In the genomic region with DNA sequence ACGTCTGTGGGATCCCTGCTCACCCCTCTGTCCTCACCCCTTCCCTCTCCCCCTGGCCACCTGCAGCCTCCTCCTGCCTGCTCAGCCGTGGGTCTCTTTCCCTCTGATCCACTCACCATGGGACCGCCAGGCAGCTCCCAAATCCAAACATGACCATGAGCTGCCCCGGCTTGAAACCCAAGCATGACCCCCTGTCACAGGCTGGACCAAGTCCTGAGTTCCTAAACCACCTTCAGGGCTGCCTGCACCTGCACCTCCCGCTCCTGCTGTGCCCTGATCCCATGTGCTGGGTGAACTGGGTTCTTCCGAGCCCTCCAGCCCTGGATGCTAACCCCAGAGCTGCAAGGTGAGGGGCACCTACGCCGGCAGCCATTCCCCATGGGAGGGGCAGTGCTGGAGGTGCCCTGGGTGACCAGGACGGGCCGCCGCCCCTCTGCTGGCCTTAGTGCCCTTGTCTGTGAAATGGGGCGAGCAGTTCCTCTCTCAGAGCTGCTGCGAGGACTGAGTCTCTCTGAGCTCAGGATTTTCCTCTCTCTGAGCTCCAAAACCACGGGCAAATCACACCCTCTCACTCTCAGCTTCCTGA, we compare ENCODE assay signal across 17 cellular contexts.
DNase-seq lines count a peak whose midpoint lies in the region; ATAC-seq and TF ChIP-seq lines count a peak whose summit lies in the region.
"Had no signal": no experiment of that assay in that cellular context is flagged by ENCODE, and none has a peak within 500 bp of the region (broad histone marks: within the 10 kb centered on the region; RNA-seq: fewer than 3 reads in every experiment).

No MANE protein-coding gene starts in this region.

- no peaks in the 10 kb centered on the region for H3K79me2 ChIP-seq in MM.1S (ENCODE audit: low read length)

- peaks cover 29 to 35% of the 10 kb centered on the region in 2 donors for H3K27me3 Mint-ChIP-seq in T-cell

- no peak overlapping the region for H2BK15ac ChIP-seq in mesenchymal stem cell (ENCODE audit: low read depth, poor library complexity, severe bottlenecking)

- H2AFZ ChIP-seq in mesenchymal stem cell (ENCODE audit: low read depth, low read length) (no peak overlapping the region), MM.1S (ENCODE audit: low read length) (no peak overlapping the region)

- H3K4ac ChIP-seq in mesenchymal stem cell (ENCODE audit: low read depth in 1 of 2, low read length in 2 of 2): no peak overlapping the region

- H3K4me2 ChIP-seq in BLaER1: peak overlapping the region; percentile 79
- no peak overlapping the region for H3K4me2 ChIP-seq in mesenchymal stem cell (ENCODE audit: low read length, poor library complexity, severe bottlenecking)
- no peak overlapping the region for H3K4me2 ChIP-seq in MM.1S (ENCODE audit: low read depth, low read length)

- CTCF ChIA-PET in T-cell (lab: Charles Lee): interaction anchor here in 1 of 2 donors (0.6 kb wide), 1 partner anchor 993 kb away, joined by 4 read pairs; no protein-coding TSS in a partner anchor

- peak overlapping the region in 2 of 3 donors; percentile 43 to 62 for H3K4me3 Mint-ChIP-seq in T-cell
- H3K4me3 Mint-ChIP-seq: B cell had no signal

- intact Hi-C loops in aorta (cut with DNase I): no loop called here

- POLR2A ChIA-PET in T-cell (lab: Charles Lee): no interaction called here

- H2AK5ac ChIP-seq in mesenchymal stem cell (ENCODE audit: low read length, severe bottlenecking): no peak overlapping the region

- ATAC-seq in T-cell (replicated peaks in 1 of 4) (no peak), aorta (ENCODE audit: low FRiP score) (no peak)

- peak overlapping the region; percentile 67 for H3K4me3 ChIP-seq in BLaER1
- H3K4me3 ChIP-seq in mesenchymal stem cell (ENCODE audit: insufficient read depth in 1 of 2, low read depth in 1 of 2, low read length in 2 of 2): no peak overlapping the region
- H3K4me3 ChIP-seq in MM.1S (ENCODE audit: low read length): no peak overlapping the region
- no peak overlapping the region for H3K4me3 ChIP-seq in aorta (ENCODE audit: low read length in 2 of 2)

- H3K4me1 ChIP-seq in BLaER1 (peaks cover 43% of the 10 kb centered on the region), ES-I3 (ENCODE audit: insufficient read depth, low read length) (peaks cover 3% of the 10 kb centered on the region; the same call in 1 of the 2 replicates), mesenchymal stem cell (ENCODE audit: control insufficient read depth, insufficient read depth, low read depth, low read length) (peaks cover 14% of the 10 kb centered on the region), MM.1S (ENCODE audit: low read length) (no peaks in the 10 kb centered on the region), aorta (ENCODE audit: control insufficient read depth in 1 of 2, insufficient read depth in 2 of 2, low read length in 2 of 2) (no peaks in the 10 kb centered on the region)

- H3K36me3 ChIP-seq in BLaER1 (no peaks in the 10 kb centered on the region), ES-I3 (ENCODE audit: insufficient read depth, low read length) (no peaks in the 10 kb centered on the region), mesenchymal stem cell (ENCODE audit: control insufficient read depth in 1 of 2, insufficient read depth in 2 of 2, low read depth in 1 of 2, low read length in 2 of 2) (peaks cover 0 to 5% of the 10 kb centered on the region in 2 experiments), MM.1S (replicated peaks; ENCODE audit: insufficient read depth, low read length) (no peaks in the 10 kb centered on the region), aorta (ENCODE audit: control insufficient read depth in 1 of 2, insufficient read depth in 2 of 2, low read length in 1 of 2) (no peaks in the 10 kb centered on the region)
- H3K36me3 ChIP-seq: Peyer's patch had no signal

- H3K9me3 Mint-ChIP-seq in T-cell: no peaks in the 10 kb centered on the region
- H3K9me3 Mint-ChIP-seq: CD8-positive, alpha-beta memory T cell had no signal

- H3K27ac ChIP-seq in BLaER1 (peak overlapping the region; percentile 77; the same call in 1 of the 2 replicates), mesenchymal stem cell (ENCODE audit: low read length, poor library complexity, severe bottlenecking) (no peak overlapping the region), MM.1S (ENCODE audit: low read length) (no peak overlapping the region), aorta (ENCODE audit: low read depth in 1 of 2, low read length in 2 of 2) (no peak overlapping the region)
- H3K27ac ChIP-seq: Peyer's patch had no signal

- peak overlapping the region; percentile 31 for H4K91ac ChIP-seq in mesenchymal stem cell (ENCODE audit: low read length)

- H2BK12ac ChIP-seq in mesenchymal stem cell (ENCODE audit: low read length in 2 of 2): no peak overlapping the region

- no peak overlapping the region for H3K23ac ChIP-seq in mesenchymal stem cell (ENCODE audit: low read length in 2 of 2)

- H3K14ac ChIP-seq in mesenchymal stem cell (ENCODE audit: low read length in 2 of 2): no peak overlapping the region

- DNase-seq in T-cell (no peak), mesenchymal stem cell (no peak), NCI-H1105 (lab: John Stamatoyannopoulos, UW) (no peak), hepatic stellate cell (ENCODE audit: low spot score) (no peak), MM.1S (no peak), aorta (no peak)
- DNase-seq: CD8-positive, alpha-beta memory T cell; H7; Karpas-422; NCI-H1436; NCI-H2081; NCI-H524 treated with DMSO at 0.1 percent for 48 hours; Peyer's patch; SHP77 treated with DMSO at 0.1 percent for 48 hours had no signal

- H3K9me2 ChIP-seq in MM.1S (replicated peaks; ENCODE audit: insufficient read depth, low read length): no peaks in the 10 kb centered on the region

- no peak for TF ChIP-seq CTCF in MM.1S (IDR thresholded peaks at IDR 0.05; ENCODE audit: low read length)

- peaks cover 10 to 18% (median 12%) of the 10 kb centered on the region in 3 donors for H3K4me1 Mint-ChIP-seq in T-cell

- H3K36me3 Mint-ChIP-seq in T-cell: no peaks in the 10 kb centered on the region

- no peaks in the 10 kb centered on the region for H3F3A ChIP-seq in MM.1S (ENCODE audit: insufficient read depth, low read length)

- H3K9ac ChIP-seq in BLaER1 (peak overlapping the region; percentile 71), ES-I3 (ENCODE audit: low read depth, low read length) (peak overlapping the region; percentile 58; the same call in 1 of the 2 replicates), mesenchymal stem cell (ENCODE audit: low read length) (no peak overlapping the region), MM.1S (ENCODE audit: low read length) (no peak overlapping the region)

- 92% methylated on average over 13 of the region's 14 CpGs for WGBS in mesenchymal stem cell
- 73 to 74% methylated on average over 14 of the region's 14 CpGs for WGBS in aorta, 2 donors

- H4K8ac ChIP-seq in mesenchymal stem cell (ENCODE audit: low read length): no peak overlapping the region

- H3K9me3 ChIP-seq in BLaER1 (no peaks in the 10 kb centered on the region), ES-I3 (ENCODE audit: control insufficient read depth, insufficient read depth, low read length) (no peaks in the 10 kb centered on the region), mesenchymal stem cell (ENCODE audit: control insufficient read depth, low read length) (no peaks in the 10 kb centered on the region), MM.1S (replicated peaks; ENCODE audit: insufficient read depth, low read length) (no peaks in the 10 kb centered on the region), aorta (ENCODE audit: control insufficient read depth, low read length) (no peaks in the 10 kb centered on the region)
- H3K9me3 ChIP-seq: Peyer's patch had no signal

- no peaks in the 10 kb centered on the region for H3K79me1 ChIP-seq in mesenchymal stem cell (replicated peaks; ENCODE audit: low read length, poor library complexity, severe bottlenecking)

- H2BK120ac ChIP-seq in mesenchymal stem cell (ENCODE audit: low read depth, low read length): no peak overlapping the region

- H4K20me1 ChIP-seq in BLaER1 (no peaks in the 10 kb centered on the region), MM.1S (ENCODE audit: insufficient read depth, low read length) (no peaks in the 10 kb centered on the region)

- no peaks in the 10 kb centered on the region for H3K27me3 ChIP-seq in BLaER1
- H3K27me3 ChIP-seq in mesenchymal stem cell (ENCODE audit: control insufficient read depth in 1 of 2, insufficient read depth in 1 of 2, low read length in 2 of 2): peaks cover 0 to 5% of the 10 kb centered on the region in 2 experiments
- H3K27me3 ChIP-seq in MM.1S (replicated peaks; ENCODE audit: insufficient read depth, low read length): peaks cover 5% of the 10 kb centered on the region; the same call in 1 of the 2 replicates
- H3K27me3 ChIP-seq in aorta (ENCODE audit: control insufficient read depth in 1 of 2, insufficient read depth in 2 of 2, low read length in 1 of 2): no peaks in the 10 kb centered on the region
- H3K27me3 ChIP-seq: Peyer's patch had no signal

- no peak overlapping the region for H3K27ac Mint-ChIP-seq in T-cell
- H3K27ac Mint-ChIP-seq: B cell had no signal

- no peak overlapping the region for H3K18ac ChIP-seq in mesenchymal stem cell (ENCODE audit: low read depth in 1 of 2, low read length in 2 of 2)

- no peak overlapping the region for H2BK5ac ChIP-seq in mesenchymal stem cell (ENCODE audit: low read depth, low read length, poor library complexity, severe bottlenecking)

Comparison
In these comparisons a context has a peak if more than half of its experiments do, and no peak if none do; other contexts are left out.
1. H3K9ac ChIP-seq: peak in BLaER1 (single experiment) and ES-I3 (single experiment); none in mesenchymal stem cell (single experiment) and MM.1S (single experiment).